Comparison of ENCODE assay signal across 1 cellular context in genomic region chr12:90938451-90938850, GRCh38.
TF ChIP-seq lines count a peak whose summit lies in the region.

No MANE protein-coding gene starts in this region.

TF ChIP-seq in GM23338, 12 proteins besides CTCF, POLR2A, EP300 and RAD21 (continued from another document):
- no peak for TF ChIP-seq ZNF462 (CRISPR knock-in tag; IDR thresholded peaks at IDR 0.05)
- TF ChIP-seq ZNF114 (CRISPR knock-in tag; IDR thresholded peaks at IDR 0.05), result no peak
- no peak for TF ChIP-seq ZNF331 (CRISPR knock-in tag; IDR thresholded peaks at IDR 0.05; ENCODE audit: low read depth)
- TF ChIP-seq EZH2phosphoT487 (IDR thresholded peaks at IDR 0.05; ENCODE audit: unreplicated experiment), result no peak
- TF ChIP-seq JUNB (IDR thresholded peaks at IDR 0.05; ENCODE audit: unreplicated experiment), result no peak
- no peak for TF ChIP-seq STAT1 (IDR thresholded peaks at IDR 0.05; ENCODE audit: unreplicated experiment)
- no peak for TF ChIP-seq REST (IDR thresholded peaks at IDR 0.05; ENCODE audit: unreplicated experiment)
- TF ChIP-seq POLR2AphosphoS5 (IDR thresholded peaks at IDR 0.05; ENCODE audit: low read depth), result no peak
